15 cellular contexts compared by ENCODE assay signal in the genomic region with DNA sequence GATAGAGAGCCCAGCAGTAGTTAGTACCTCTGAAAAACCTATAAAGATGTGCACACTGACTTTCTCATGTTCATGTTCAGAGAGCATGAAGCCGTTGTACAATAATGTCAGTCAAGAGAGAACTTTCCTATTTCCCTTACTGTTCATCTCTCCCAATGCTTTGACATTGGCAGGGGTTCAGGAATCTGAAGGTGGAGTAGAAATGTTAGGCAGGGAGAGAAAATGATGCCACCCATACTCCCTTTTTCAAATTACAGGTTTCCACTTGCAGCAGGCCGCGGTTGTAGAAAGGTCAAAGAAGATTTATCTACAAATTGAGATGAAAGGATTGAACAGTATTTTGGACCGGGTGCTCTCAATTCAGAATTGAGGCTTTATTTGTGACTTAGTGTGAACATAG.
DNase-seq lines count a peak whose midpoint lies in the region; ATAC-seq and TF ChIP-seq lines count a peak whose summit lies in the region.
"Had no signal": no experiment of that assay in that cellular context is flagged by ENCODE, and none has a peak within 500 bp of the region (broad histone marks: within the 10 kb centered on the region; RNA-seq: fewer than 3 reads in every experiment).

No MANE protein-coding gene starts in this region.

- no peaks in the 10 kb centered on the region for H3K9me3 ChIP-seq in RWPE2 (ENCODE audit: severe bottlenecking)
- H3K9me3 ChIP-seq: Caco-2, HAP-1 had no signal

- H3K27me3 ChIP-seq in RWPE2 (ENCODE audit: insufficient read depth, poor library complexity, severe bottlenecking): no peaks in the 10 kb centered on the region

- peak; percentile 34 for DNase-seq in NCI-H226
- DNase-seq in RWPE2 (ENCODE audit: low spot score): no peak
- no peak for DNase-seq in epithelial cell of prostate (ENCODE audit: low read depth, low spot score)
- DNase-seq in medulla oblongata (ENCODE audit: extremely low spot score): no peak
- DNase-seq in CD1c-positive myeloid dendritic cell (ENCODE audit: extremely low spot score): no peak
- DNase-seq in activated CD4-positive, alpha-beta T cell treated with anti-CD3 and anti-CD28 coated beads for 48 hours: no peak
- DNase-seq: C1 segment of cervical spinal cord; Caco-2; CD4-positive, CD25-positive, alpha-beta regulatory T cell; CD8-positive, alpha-beta T cell; DMS153; DND-41; GOT3; HFFc6 had no signal

- no peak for TF ChIP-seq CTCF in RWPE2 (IDR thresholded peaks at IDR 0.05; ENCODE audit: poor library complexity, severe bottlenecking)

- no peak overlapping the region for H3K4me3 ChIP-seq in RWPE2 (ENCODE audit: severe bottlenecking)
- H3K4me3 ChIP-seq: HAP-1 had no signal

- no peaks in the 10 kb centered on the region for H3K36me3 ChIP-seq in RWPE2 (ENCODE audit: low read depth)
- H3K36me3 ChIP-seq: HAP-1 had no signal

- H3K4me1 ChIP-seq in RWPE2 (ENCODE audit: insufficient read depth, poor library complexity, severe bottlenecking): peaks cover 15% of the 10 kb centered on the region
- H3K4me1 ChIP-seq: Caco-2 had no signal

- H3K27ac ChIP-seq in RWPE2 (ENCODE audit: poor library complexity, severe bottlenecking): peak overlapping the region; percentile 67
- peak overlapping the region; percentile 44 for H3K27ac ChIP-seq in epithelial cell of prostate

- peak; percentile 53 for ATAC-seq in RWPE2 (ENCODE audit: low read depth)
- ATAC-seq: CD8-positive, alpha-beta T cell had no signal
